17 cellular contexts compared by ENCODE assay signal in the genomic region with DNA sequence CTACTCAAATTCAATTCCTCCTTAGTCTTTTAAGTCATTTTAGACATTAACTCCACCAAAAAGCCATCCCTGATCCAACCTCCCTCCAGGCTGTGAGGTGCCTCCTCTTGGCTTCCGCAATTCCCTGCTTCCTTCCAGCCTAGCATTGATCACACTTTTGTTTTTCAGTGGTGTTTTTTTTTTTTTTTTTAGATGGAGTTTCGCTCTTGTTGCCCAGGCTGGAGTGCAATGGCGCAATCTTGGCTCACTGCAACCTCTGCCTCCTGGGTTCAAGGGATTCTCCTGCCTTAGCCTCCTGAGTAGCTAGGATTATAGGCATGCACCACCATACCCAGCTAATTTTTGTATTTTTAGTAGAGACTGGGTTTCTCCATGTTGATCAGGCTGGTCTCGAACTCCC. TPM values are rescaled to one million over a fixed set of nuclear protein-coding genes. Genes with fewer than 3 reads are reported as not detected.
"Had no signal": no experiment of that assay in that cellular context is flagged by ENCODE, and none has a peak within 500 bp of the region (broad histone marks: within the 10 kb centered on the region; RNA-seq: fewer than 3 reads in every experiment).

No MANE protein-coding gene starts in this region.

RNA-seq across cellular contexts. Expression of a gene that starts 25.5 kb away (rescaled TPM):
- total RNA-seq: activated CD4-positive, alpha-beta memory T cell treated with anti-CD3 and anti-CD28 coated beads, Interleukin-2, amount 10 ng/mL, durations not matched to agents 7 days and 5 days; activated CD4-positive, alpha-beta T cell treated with anti-CD3 and anti-CD28 coated beads for 36 hours; activated CD4-positive, alpha-beta T cell treated with anti-CD3 and anti-CD28 coated beads, Interleukin-2, amount 10 ng/mL, durations not matched to agents 7 days and 5 days; activated CD8-positive, alpha-beta memory T cell treated with anti-CD3 and anti-CD28 coated beads, Interleukin-2, amount 10 ng/mL, durations not matched to agents 7 days and 5 days; activated CD8-positive, alpha-beta T cell treated with anti-CD3 and anti-CD28 coated beads, Interleukin-2, amount 10 ng/mL, durations not matched to agents 7 days and 5 days; activated naive CD4-positive, alpha-beta T cell treated with anti-CD3 and anti-CD28 coated beads for 36 hours; activated naive CD4-positive, alpha-beta T cell treated with anti-CD3 and anti-CD28 coated beads, Interleukin-2, amount 50 U/mL, for 72 hours; activated naive CD8-positive, alpha-beta T cell treated with anti-CD3 and anti-CD28 coated beads for 36 hours; activated T-helper 2 cell treated with anti-CD3 and anti-CD28 coated beads, Interferon-gamma antibody, Interleukin-2, Interleukin-4, amounts not matched to agents 10 μg/mL and 5 μg/mL and 100 μg/mL, durations not matched to agents 14 hours and 24 hours and 36 hours; aorta; astrocyte; body of pancreas; cardiac septum; T-helper 1 cell treated with Interleukin-12 subunit alpha and Interleukin-12 subunit beta and Interleukin-4 antibody, amounts not matched to agents 30 ng/mL and 1 ng/mL, for 36 hours; T-helper 17 cell; T-helper 2 cell treated with Interferon-gamma antibody and Interleukin-4, amounts not matched to agents 100 ng/mL and 5 ng/mL, for 36 hours; WTC11 had no signal
